In genomic region chr20:17565164-17565845, GRCh38 we compare ENCODE assay signal across 13 cellular contexts. TPM values are rescaled to one million over a fixed set of nuclear protein-coding genes. Genes with fewer than 3 reads are reported as not detected.
DNase-seq lines count a peak whose midpoint lies in the region; ATAC-seq and TF ChIP-seq lines count a peak whose summit lies in the region.
"Had no signal": no experiment of that assay in that cellular context is flagged by ENCODE, and none has a peak within 500 bp of the region (broad histone marks: within the 10 kb centered on the region; RNA-seq: fewer than 3 reads in every experiment).

No MANE protein-coding gene starts in this region.

- TF ChIP-seq POLR2A in uterus (IDR thresholded peaks at IDR 0.05), result no peak

- no peak overlapping the region for H4K91ac ChIP-seq in mesenchymal stem cell (ENCODE audit: low read length)

- H3K9me3 ChIP-seq in mesenchymal stem cell (ENCODE audit: control insufficient read depth, low read length), result no peaks in the 10 kb centered on the region
- no peaks in the 10 kb centered on the region for H3K9me3 ChIP-seq in uterus
- H3K9me3 ChIP-seq: SJCRH30 had no signal

- no peak overlapping the region for H3K14ac ChIP-seq in mesenchymal stem cell (ENCODE audit: low read length in 2 of 2)

- no peak overlapping the region for H2AK5ac ChIP-seq in mesenchymal stem cell (ENCODE audit: low read length, severe bottlenecking)

- H2AFZ ChIP-seq in mesenchymal stem cell (ENCODE audit: low read depth, low read length), result no peak overlapping the region

- H3K36me3 ChIP-seq in brain microvascular endothelial cell (replicated peaks) (peaks cover 2% of the 10 kb centered on the region), mesenchymal stem cell (ENCODE audit: control insufficient read depth in 1 of 2, insufficient read depth in 2 of 2, low read depth in 1 of 2, low read length in 2 of 2) (no peaks in the 10 kb centered on the region), uterus (no peaks in the 10 kb centered on the region)
- H3K36me3 ChIP-seq: SJCRH30 had no signal

- no peak overlapping the region for H3K4me2 ChIP-seq in mesenchymal stem cell (ENCODE audit: low read length, poor library complexity, severe bottlenecking)

- TF ChIP-seq CTCF in brain microvascular endothelial cell (IDR thresholded peaks at IDR 0.05; ENCODE audit: low read depth, low read length, missing control alignments) (no peak), uterus (IDR thresholded peaks at IDR 0.05) (no peak)

- H3K27ac ChIP-seq in brain microvascular endothelial cell (peak overlapping the region; percentile 45), mesenchymal stem cell (ENCODE audit: low read length, poor library complexity, severe bottlenecking) (peak overlapping the region; percentile 74), uterus (peak overlapping the region; percentile 56 to 100)
- H3K27ac ChIP-seq: SJCRH30 had no signal

- intact Hi-C loops in uterus (cut with DNase I; ENCODE audit: low total_unique reads), result no loop called here

- H3K18ac ChIP-seq in mesenchymal stem cell (ENCODE audit: low read depth in 1 of 2, low read length in 2 of 2), result no peak overlapping the region

- no peak overlapping the region for H2BK5ac ChIP-seq in mesenchymal stem cell (ENCODE audit: low read depth, low read length, poor library complexity, severe bottlenecking)

- H3K4ac ChIP-seq in mesenchymal stem cell (ENCODE audit: low read depth in 1 of 2, low read length in 2 of 2), result no peak overlapping the region

- no peak overlapping the region for H3K9ac ChIP-seq in mesenchymal stem cell (ENCODE audit: low read length)

- DNase-seq in NCI-H226, result peak; percentile 33
- DNase-seq in brain microvascular endothelial cell, result no peak
- DNase-seq in mesenchymal stem cell, result peak; percentile 37
- no peak for DNase-seq in uterus
- DNase-seq in amniotic stem cell (lab: John Stamatoyannopoulos, UW), result no peak
- no peak for DNase-seq in UCSD-AML1 (lab: John Stamatoyannopoulos, UW; ENCODE audit: unreplicated experiment)
- DNase-seq: activated CD4-positive, alpha-beta memory T cell treated with anti-CD3 and anti-CD28 coated beads, Interleukin-2, amount 10 ng/mL, durations not matched to agents 7 days and 5 days; activated T-cell treated with anti-CD3 and anti-CD28 coated beads, Interleukin-2, amount 50 U/mL, for 72 hours; CD4-positive, alpha-beta T cell; hypothalamus; SJCRH30 had no signal

- in situ Hi-C loops in brain microvascular endothelial cell (cut with HindIII; ENCODE audit: low pct_ligation_motif_present, low sequenced_read_pairs), result no loop called here

- H4K8ac ChIP-seq in mesenchymal stem cell (ENCODE audit: low read length), result no peak overlapping the region

- no peaks in the 10 kb centered on the region for H3K27me3 ChIP-seq in brain microvascular endothelial cell (replicated peaks)
- H3K27me3 ChIP-seq in mesenchymal stem cell (ENCODE audit: control insufficient read depth in 1 of 2, insufficient read depth in 1 of 2, low read length in 2 of 2), result no peaks in the 10 kb centered on the region
- no peaks in the 10 kb centered on the region for H3K27me3 ChIP-seq in uterus
- H3K27me3 ChIP-seq: SJCRH30 had no signal

- H3K4me3 ChIP-seq in brain microvascular endothelial cell (ENCODE audit: low read depth, low read length) (no peak overlapping the region), mesenchymal stem cell (ENCODE audit: insufficient read depth in 1 of 2, low read depth in 1 of 2, low read length in 2 of 2) (no peak overlapping the region), uterus (no peak overlapping the region)
- H3K4me3 ChIP-seq: SJCRH30 had no signal

- ATAC-seq in HG03097 (IDR thresholded peaks at IDR 0.05; ENCODE audit: low FRiP score, unreplicated experiment), result no peak
- ATAC-seq: activated T-cell treated with anti-CD3 and anti-CD28 coated beads, Interleukin-2, amount 50 U/mL, for 72 hours; HepG2 had no signal

- peaks cover 9% of the 10 kb centered on the region for H3K4me1 ChIP-seq in mesenchymal stem cell (ENCODE audit: control insufficient read depth, insufficient read depth, low read depth, low read length)
- peaks cover 0 to 2% of the 10 kb centered on the region in 2 donors for H3K4me1 ChIP-seq in uterus

- H3K23ac ChIP-seq in mesenchymal stem cell (ENCODE audit: low read length in 2 of 2), result no peak overlapping the region

- peaks cover 3% of the 10 kb centered on the region for H3K79me1 ChIP-seq in mesenchymal stem cell (replicated peaks; ENCODE audit: low read length, poor library complexity, severe bottlenecking)

- H2BK15ac ChIP-seq in mesenchymal stem cell (ENCODE audit: low read depth, poor library complexity, severe bottlenecking), result no peak overlapping the region

- no peak overlapping the region for H2BK120ac ChIP-seq in mesenchymal stem cell (ENCODE audit: low read depth, low read length)

- H2BK12ac ChIP-seq in mesenchymal stem cell (ENCODE audit: low read length in 2 of 2), result no peak overlapping the region

- 72% methylated on average over 3 of the region's 4 CpGs for WGBS in mesenchymal stem cell

RNA-seq across cellular contexts. Expression of gene DSTN, which starts 4.6 kb away (rescaled TPM):
- 931 TPM for polyA plus RNA-seq in mesenchymal stem cell (2013, experiment 1 of 2)
- polyA plus RNA-seq in mesenchymal stem cell (2013, experiment 2 of 2), result 914 TPM
- total RNA-seq in uterus, result 100 to 1,000 TPM; 294 to 674 (median 623) TPM

RNA-seq across cellular contexts. Expression of gene BFSP1, which starts 34.1 kb away (rescaled TPM):
- 6.3 TPM for polyA plus RNA-seq in mesenchymal stem cell (2013, experiment 1 of 2)
- polyA plus RNA-seq in mesenchymal stem cell (2013, experiment 2 of 2), result 6.0 TPM
- 1 to 10 TPM; 1.5 to 5.1 (median 3.1) TPM for total RNA-seq in uterus
- total RNA-seq: SJCRH30 had no signal

Comparison
In these comparisons a context has a peak if more than half of its experiments do, and no peak if none do; other contexts are left out.
1. DNase-seq: peak in NCI-H226 (single experiment) and mesenchymal stem cell (single experiment); none in brain microvascular endothelial cell (single experiment), uterus (0 of 2), amniotic stem cell (single experiment) and UCSD-AML1 (single experiment).
2. Peak in every context shown above with its lines, with median percentiles within 50 percentile points of each other: H3K27ac ChIP-seq.